2 cellular contexts compared by ENCODE assay signal in the genomic region with DNA sequence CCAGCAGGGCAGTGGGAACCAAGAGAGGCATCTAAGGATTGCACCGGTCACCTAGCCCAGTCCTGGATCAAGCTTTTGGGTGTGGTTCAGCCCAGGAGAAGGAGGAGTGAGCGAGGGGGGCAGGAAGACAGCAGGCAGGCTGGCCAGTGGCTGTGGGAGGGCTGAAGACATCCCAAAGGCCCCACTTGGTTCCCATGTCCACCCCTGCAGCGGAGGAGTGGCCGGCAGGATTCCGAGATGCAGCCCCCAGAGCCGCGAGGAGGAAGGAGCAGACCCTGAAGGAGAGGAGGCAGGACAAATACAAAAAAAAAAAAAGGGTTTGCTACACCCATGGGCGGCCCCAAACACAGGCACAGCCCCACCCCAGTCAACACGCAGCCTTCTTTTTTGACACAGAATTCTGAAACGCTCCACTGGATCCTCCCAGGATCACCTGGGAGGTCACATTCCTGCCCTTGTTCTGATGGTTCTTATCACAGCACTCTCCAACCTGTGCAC.
TF ChIP-seq lines count a peak whose summit lies in the region.

No MANE protein-coding gene starts in this region.

TF ChIP-seq in SK-N-SH, 30 proteins besides CTCF, POLR2A, EP300 and RAD21 (continued from another document):
- TF ChIP-seq CHD2 (IDR thresholded peaks at IDR 0.05; ENCODE audit: low read length, partially characterized antibody): no peak
- TF ChIP-seq SIN3A (IDR thresholded peaks at IDR 0.05; ENCODE audit: borderline replicate concordance, low read depth, low read length): no peak
- no peak for TF ChIP-seq RCOR1 (IDR thresholded peaks at IDR 0.05; ENCODE audit: low read length)
- no peak for TF ChIP-seq SMC3 (IDR thresholded peaks at IDR 0.05; ENCODE audit: low read depth, low read length)
- TF ChIP-seq NFIC (IDR thresholded peaks at IDR 0.05; ENCODE audit: borderline replicate concordance): no peak
- no peak for TF ChIP-seq GABPA (IDR thresholded peaks at IDR 0.05; ENCODE audit: low read depth)
- no peak for TF ChIP-seq ELF1 (IDR thresholded peaks at IDR 0.05)
- TF ChIP-seq POLR2AphosphoS5 (IDR thresholded peaks at IDR 0.05; ENCODE audit: low read depth, low read length): no peak
- no peak for TF ChIP-seq RXRA (IDR thresholded peaks at IDR 0.05; ENCODE audit: borderline replicate concordance, low read depth)
- TF ChIP-seq USF2 (IDR thresholded peaks at IDR 0.05; ENCODE audit: borderline replicate concordance, low read depth, low read length): no peak
- TF ChIP-seq TEAD4 (IDR thresholded peaks at IDR 0.05; ENCODE audit: borderline replicate concordance, insufficient read depth): no peak
TF ChIP-seq in SK-N-SH: peak in this region for 0.

TF ChIP-seq in SK-N-SH treated with all-trans-retinoic acid at 6 μM for 48 hours, 23 proteins besides CTCF, POLR2A, EP300 and RAD21 (continued from another document):
- TF ChIP-seq, protein P1, sequence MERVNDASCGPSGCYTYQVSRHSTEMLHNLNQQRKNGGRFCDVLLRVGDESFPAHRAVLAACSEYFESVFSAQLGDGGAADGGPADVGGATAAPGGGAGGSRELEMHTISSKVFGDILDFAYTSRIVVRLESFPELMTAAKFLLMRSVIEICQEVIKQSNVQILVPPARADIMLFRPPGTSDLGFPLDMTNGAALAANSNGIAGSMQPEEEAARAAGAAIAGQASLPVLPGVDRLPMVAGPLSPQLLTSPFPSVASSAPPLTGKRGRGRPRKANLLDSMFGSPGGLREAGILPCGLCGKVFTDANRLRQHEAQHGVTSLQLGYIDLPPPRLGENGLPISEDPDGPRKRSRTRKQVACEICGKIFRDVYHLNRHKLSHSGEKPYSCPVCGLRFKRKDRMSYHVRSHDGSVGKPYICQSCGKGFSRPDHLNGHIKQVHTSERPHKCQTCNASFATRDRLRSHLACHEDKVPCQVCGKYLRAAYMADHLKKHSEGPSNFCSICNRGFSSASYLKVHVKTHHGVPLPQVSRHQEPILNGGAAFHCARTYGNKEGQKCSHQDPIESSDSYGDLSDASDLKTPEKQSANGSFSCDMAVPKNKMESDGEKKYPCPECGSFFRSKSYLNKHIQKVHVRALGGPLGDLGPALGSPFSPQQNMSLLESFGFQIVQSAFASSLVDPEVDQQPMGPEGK (CRISPR knock-in tag; IDR thresholded peaks at IDR 0.05; ENCODE audit: borderline replicate concordance): no peak
TF ChIP-seq in SK-N-SH treated with all-trans-retinoic acid at 6 μM for 48 hours: peak in this region for 0.
